Comparison of ENCODE assay signal across 9 cellular contexts in the genomic region with DNA sequence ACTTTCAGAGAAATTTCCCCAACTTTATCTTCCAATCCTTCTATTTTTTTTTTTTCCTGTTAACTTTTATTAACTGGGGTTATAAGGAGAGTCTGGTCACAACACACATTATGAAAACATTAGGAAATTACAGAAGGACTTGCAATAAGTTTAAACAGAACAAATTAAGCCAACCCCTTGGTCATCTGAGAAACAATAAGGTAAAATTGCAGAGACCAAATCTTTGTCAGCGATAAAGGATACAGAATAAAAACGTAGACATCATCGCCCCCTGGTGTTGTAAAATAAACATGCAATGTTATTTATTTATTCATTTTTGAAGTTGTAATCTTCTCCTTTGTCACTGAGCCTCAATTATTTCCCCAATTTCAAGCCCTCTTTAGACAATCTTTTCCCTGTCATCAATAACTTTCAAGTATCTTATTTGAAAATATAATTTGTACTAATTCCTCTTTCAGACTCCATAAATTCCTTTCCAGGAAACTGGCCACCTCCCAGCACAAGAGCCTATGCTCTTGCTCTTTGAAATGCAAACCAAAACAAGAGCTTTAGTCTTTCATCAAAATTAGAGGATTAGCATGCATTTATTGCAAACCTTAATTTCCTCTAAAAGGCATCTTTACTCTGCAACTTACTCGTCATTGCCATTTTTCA. TPM values are rescaled to one million over a fixed set of nuclear protein-coding genes. Genes with fewer than 3 reads are reported as not detected.
DNase-seq lines count a peak whose midpoint lies in the region; ATAC-seq, FAIRE-seq and TF ChIP-seq lines count a peak whose summit lies in the region.
"Had no signal": no experiment of that assay in that cellular context is flagged by ENCODE, and none has a peak within 500 bp of the region (broad histone marks: within the 10 kb centered on the region; RNA-seq: fewer than 3 reads in every experiment).

No MANE protein-coding gene starts in this region.

- in situ Hi-C loops in Panc1 (cut with HindIII; ENCODE audit: low pct_unique_long_range_greater_than_20kb, low sequenced_read_pairs): no loop called here

- H3K4me3 ChIP-seq in Panc1 (ENCODE audit: low read depth in 2 of 2, low read length in 2 of 2): no peak overlapping the region
- no peak overlapping the region for H3K4me3 ChIP-seq in esophagus muscularis mucosa
- H3K4me3 ChIP-seq: SJCRH30 had no signal

- no peak for FAIRE-seq in HTR-8/SVneo (lab: Jason Lieb, UNC)

- peak; percentile 58; the same call in 1 of the 2 replicates for ATAC-seq in Panc1
- ATAC-seq in HG03571 (IDR thresholded peaks at IDR 0.05; ENCODE audit: unreplicated experiment): no peak
- ATAC-seq in GM19452 (IDR thresholded peaks at IDR 0.05; ENCODE audit: unreplicated experiment): no peak

- CTCF ChIA-PET in Panc1 (lab: Charles Lee): interaction anchor here (0.6 to 1.1 kb wide), 2 partner anchors 575 to 745 kb away, joined by 3 read pairs; no protein-coding TSS in a partner anchor

- TF ChIP-seq CTCF in Panc1 (IDR thresholded peaks at IDR 0.05): peak; percentile 69; the same call in 1 of the 2 replicates
- peak; percentile 44 to 66 (median 60) for TF ChIP-seq CTCF in esophagus muscularis mucosa (IDR thresholded peaks at IDR 0.05)

- WGBS in esophagus muscularis mucosa: 24% methylated on average over 4 of the region's 4 CpGs

- DNase-seq in EH (ENCODE audit: low read depth) (peak; percentile 46), HTR-8/SVneo (ENCODE audit: insufficient read length, low spot score) (peak; percentile 24), Panc1 (ENCODE audit: low read depth, low spot score) (no peak), esophagus muscularis mucosa (ENCODE audit: extremely low spot score) (no peak), renal cortical epithelial cell (ENCODE audit: low read depth) (peak; percentile 33), superior temporal gyrus (ENCODE audit: extremely low spot score) (no peak)

- peaks cover 8% of the 10 kb centered on the region for H3K27me3 ChIP-seq in Panc1 (ENCODE audit: control insufficient read depth, insufficient read depth, low read length)
- no peaks in the 10 kb centered on the region for H3K27me3 ChIP-seq in esophagus muscularis mucosa
- H3K27me3 ChIP-seq: SJCRH30 had no signal

- H3K9me3 ChIP-seq in Panc1 (ENCODE audit: control insufficient read depth, insufficient read depth, low read depth, low read length): peaks cover 3% of the 10 kb centered on the region; the same call in 1 of the 2 replicates
- no peaks in the 10 kb centered on the region for H3K9me3 ChIP-seq in esophagus muscularis mucosa
- H3K9me3 ChIP-seq: SJCRH30 had no signal

- intact Hi-C loops in Panc1 (cut with micrococcal nuclease; ENCODE audit: unreplicated experiment) (loop anchor here (1.0 to 2.0 kb wide), 2 partner anchors 148 to 574 kb away; no protein-coding TSS in a partner anchor), esophagus muscularis mucosa (cut with DNase I) (loop anchor here (1.0 to 10.0 kb wide), 2 partner anchors 146 to 574 kb away; no protein-coding TSS in a partner anchor)

- no TSS peak for BruUV-seq in Panc1 (replicated peaks; lab: Mats Ljungman, UMichigan)

- TF ChIP-seq POLR2A in esophagus muscularis mucosa (IDR thresholded peaks at IDR 0.05; ENCODE audit: low read depth): no peak

- POLR2A ChIA-PET in Panc1 (lab: Charles Lee): no interaction called here

- TF ChIP-seq EP300 in esophagus muscularis mucosa (IDR thresholded peaks at IDR 0.05): no peak

- no peaks in the 10 kb centered on the region for H3K36me3 ChIP-seq in Panc1 (ENCODE audit: control insufficient read depth, insufficient read depth, low read length)
- no peaks in the 10 kb centered on the region for H3K36me3 ChIP-seq in esophagus muscularis mucosa
- H3K36me3 ChIP-seq: SJCRH30 had no signal

- H3K27ac ChIP-seq in Panc1 (ENCODE audit: low read length): no peak overlapping the region
- H3K27ac ChIP-seq in esophagus muscularis mucosa (replicated peaks in 1 of 4): no peak overlapping the region
- H3K27ac ChIP-seq: SJCRH30 had no signal

- H3K4me1 ChIP-seq in Panc1 (ENCODE audit: control insufficient read depth, insufficient read depth, low read length) (no peaks in the 10 kb centered on the region), esophagus muscularis mucosa (no peaks in the 10 kb centered on the region)
- H3K4me1 ChIP-seq: SJCRH30 had no signal

RNA-seq across cellular contexts. Expression of gene G6PC2, which starts 19.5 kb away (rescaled TPM):
- total RNA-seq in Panc1 (2021; ENCODE audit: unreplicated experiment) (not detected), esophagus muscularis mucosa (not detected), renal cortical epithelial cell (not detected in 2 replicates)
- polyA plus RNA-seq in Panc1 (2012; ENCODE audit: insufficient read length): not detected
- total RNA-seq: SJCRH30 had no signal

RNA-seq across cellular contexts. Expression of gene SPC25, which starts 30.4 kb away (rescaled TPM):
- total RNA-seq in Panc1 (2021; ENCODE audit: unreplicated experiment): 21.1 TPM
- 6.7 TPM for polyA plus RNA-seq in Panc1 (2012; ENCODE audit: insufficient read length)
- under 1 TPM in 1 of 4 donors, not detected in 3; 0.23 TPM for total RNA-seq in esophagus muscularis mucosa
- 0.60 and 1.2 TPM in 2 replicates for total RNA-seq in renal cortical epithelial cell

Comparison
In these comparisons a context has a peak if more than half of its experiments do, and no peak if none do; other contexts are left out.
1. DNase-seq: peak in EH (single experiment), HTR-8/SVneo (single experiment) and renal cortical epithelial cell (single experiment); none in Panc1 (single experiment), esophagus muscularis mucosa (single experiment) and superior temporal gyrus (single experiment).